ENCODE assay signal across 38 cellular contexts in genomic region chr7:2915023-2915422, GRCh38.
"Had no signal": no experiment of that assay in that cellular context is flagged by ENCODE, and none has a peak within 500 bp of the region (broad histone marks: within the 10 kb centered on the region; RNA-seq: fewer than 3 reads in every experiment).

No MANE protein-coding gene starts in this region.

- H3K36me3 ChIP-seq: ascending aorta, cardiac muscle cell had no signal

- DNase-seq: activated CD4-positive, alpha-beta memory T cell treated with anti-CD3 and anti-CD28 coated beads, Interleukin-2, amount 10 ng/mL, durations not matched to agents 7 days and 5 days; activated CD4-positive, alpha-beta T cell treated with anti-CD3 and anti-CD28 coated beads for 1 hour; activated CD4-positive, alpha-beta T cell treated with anti-CD3 and anti-CD28 coated beads for 36 hours; activated CD4-positive, alpha-beta T cell treated with anti-CD3 and anti-CD28 coated beads for 48 hours; activated CD4-positive, alpha-beta T cell treated with anti-CD3 and anti-CD28 coated beads, Interleukin-2, amount 10 ng/mL, durations not matched to agents 7 days and 5 days; activated CD4-positive, alpha-beta T cell treated with anti-CD3 and anti-CD28 coated beads, Interleukin-2, amount 50 U/mL, for 48 hours; activated CD4-positive, CD25-positive, alpha-beta regulatory T cell; activated CD8-positive, alpha-beta memory T cell treated with anti-CD3 and anti-CD28 coated beads for 24 hours; activated CD8-positive, alpha-beta memory T cell treated with anti-CD3 and anti-CD28 coated beads, Interleukin-2, amount 10 ng/mL, durations not matched to agents 7 days and 5 days; activated CD8-positive, alpha-beta memory T cell treated with anti-CD3 and anti-CD28 coated beads, Interleukin-2, amount 50 U/mL, for 48 hours; activated CD8-positive, alpha-beta T cell treated with anti-CD3 and anti-CD28 coated beads, Interleukin-2, amount 10 ng/mL, durations not matched to agents 7 days and 5 days; activated effector memory CD4-positive, alpha-beta T cell treated with Interleukin-2 at 50 U/mL for 16 hours; activated gamma-delta T cell; activated naive CD4-positive, alpha-beta T cell treated with anti-CD3 and anti-CD28 coated beads, Interleukin-2, amount 10 ng/mL, durations not matched to agents 7 days and 5 days; activated naive CD4-positive, alpha-beta T cell treated with Interleukin-2 at 50 U/mL for 16 hours; activated naive CD8-positive, alpha-beta T cell treated with anti-CD3 and anti-CD28 coated beads, Interleukin-2, amount 10 ng/mL, durations not matched to agents 7 days and 5 days; activated naive CD8-positive, alpha-beta T cell treated with anti-CD3 and anti-CD28 coated beads, Interleukin-2, amount 50 U/mL, for 24 hours; activated T-cell treated with anti-CD3 and anti-CD28 coated beads, Interleukin-2, amount 50 U/mL, for 24 hours; activated T-cell treated with anti-CD3 and anti-CD28 coated beads, Interleukin-2, amount 50 U/mL, for 48 hours; amygdala; anterior cingulate cortex; caudate nucleus; cerebellar nuclear complex; T-helper 2 cell; T-helper 9 cell had no signal

- H3K27me3 ChIP-seq: ascending aorta, cardiac muscle cell had no signal

- H3K9me3 Mint-ChIP-seq: activated CD4-positive, alpha-beta memory T cell treated with anti-CD3 and anti-CD28 coated beads, Interleukin-2, amount 10 ng/mL, durations not matched to agents 7 days and 5 days; activated CD4-positive, alpha-beta T cell treated with anti-CD3 and anti-CD28 coated beads, Interleukin-2, amount 10 ng/mL, durations not matched to agents 7 days and 5 days; activated naive CD4-positive, alpha-beta T cell treated with anti-CD3 and anti-CD28 coated beads, Interleukin-2, amount 10 ng/mL, durations not matched to agents 7 days and 5 days; activated naive CD4-positive, alpha-beta T cell treated with anti-CD3 and anti-CD28 coated beads, Interleukin-2, amount 50 U/mL, for 24 hours; activated naive CD8-positive, alpha-beta T cell treated with anti-CD3 and anti-CD28 coated beads, Interleukin-2, amount 10 ng/mL, durations not matched to agents 7 days and 5 days; activated naive CD8-positive, alpha-beta T cell treated with anti-CD3 and anti-CD28 coated beads, Interleukin-2, amount 50 U/mL, for 24 hours; activated T-cell treated with anti-CD3 and anti-CD28 coated beads, Interleukin-2, amount 50 U/mL, for 24 hours; central memory CD8-positive, alpha-beta T cell had no signal

- H3K9me3 ChIP-seq: ascending aorta had no signal

- H3K27ac Mint-ChIP-seq: activated CD4-positive, alpha-beta memory T cell treated with anti-CD3 and anti-CD28 coated beads, Interleukin-2, amount 10 ng/mL, durations not matched to agents 7 days and 5 days; activated CD4-positive, alpha-beta T cell treated with anti-CD3 and anti-CD28 coated beads for 36 hours; activated CD4-positive, alpha-beta T cell treated with anti-CD3 and anti-CD28 coated beads, Interleukin-2, amount 10 ng/mL, durations not matched to agents 7 days and 5 days; activated CD8-positive, alpha-beta memory T cell treated with anti-CD3 and anti-CD28 coated beads, Interleukin-2, amount 10 ng/mL, durations not matched to agents 7 days and 5 days; activated CD8-positive, alpha-beta T cell treated with anti-CD3 and anti-CD28 coated beads, Interleukin-2, amount 10 ng/mL, durations not matched to agents 7 days and 5 days; activated naive CD4-positive, alpha-beta T cell treated with anti-CD3 and anti-CD28 coated beads, Interleukin-2, amount 10 ng/mL, durations not matched to agents 7 days and 5 days; activated naive CD4-positive, alpha-beta T cell treated with anti-CD3 and anti-CD28 coated beads, Interleukin-2, amount 50 U/mL, for 24 hours; activated naive CD8-positive, alpha-beta T cell; activated naive CD8-positive, alpha-beta T cell treated with anti-CD3 and anti-CD28 coated beads, Interleukin-2, amount 10 ng/mL, durations not matched to agents 7 days and 5 days; activated naive CD8-positive, alpha-beta T cell treated with anti-CD3 and anti-CD28 coated beads, Interleukin-2, amount 50 U/mL, for 24 hours; activated T-cell treated with anti-CD3 and anti-CD28 coated beads, Interleukin-2, amount 50 U/mL, for 24 hours; activated T-helper 2 cell treated with anti-CD3 and anti-CD28 coated beads, Interferon-gamma antibody, Interleukin-2, Interleukin-4, amounts not matched to agents 10 μg/mL and 5 μg/mL and 100 μg/mL, durations not matched to agents 14 hours and 24 hours and 36 hours; brain; T-helper 1 cell treated with Interleukin-12 subunit alpha and Interleukin-12 subunit beta and Interleukin-4 antibody, amounts not matched to agents 30 μg/mL and 1 μg/mL, for 36 hours; T-helper 2 cell treated with Interferon-gamma antibody and Interleukin-4, amounts not matched to agents 5 μg/mL and 100 μg/mL, for 36 hours had no signal

- H3K4me1 Mint-ChIP-seq: activated CD4-positive, alpha-beta memory T cell treated with anti-CD3 and anti-CD28 coated beads, Interleukin-2, amount 10 ng/mL, durations not matched to agents 7 days and 5 days; activated CD4-positive, alpha-beta T cell treated with anti-CD3 and anti-CD28 coated beads for 36 hours; activated CD4-positive, alpha-beta T cell treated with anti-CD3 and anti-CD28 coated beads, Interleukin-2, amount 10 ng/mL, durations not matched to agents 7 days and 5 days; activated CD8-positive, alpha-beta memory T cell treated with anti-CD3 and anti-CD28 coated beads, Interleukin-2, amount 10 ng/mL, durations not matched to agents 7 days and 5 days; activated naive CD4-positive, alpha-beta T cell treated with anti-CD3 and anti-CD28 coated beads, Interleukin-2, amount 10 ng/mL, durations not matched to agents 7 days and 5 days; activated naive CD4-positive, alpha-beta T cell treated with anti-CD3 and anti-CD28 coated beads, Interleukin-2, amount 50 U/mL, for 24 hours; activated naive CD8-positive, alpha-beta T cell treated with anti-CD3 and anti-CD28 coated beads, Interleukin-2, amount 50 U/mL, for 24 hours; brain had no signal

- H3K27me3 Mint-ChIP-seq: activated CD4-positive, alpha-beta memory T cell treated with anti-CD3 and anti-CD28 coated beads, Interleukin-2, amount 10 ng/mL, durations not matched to agents 7 days and 5 days; activated CD4-positive, alpha-beta T cell treated with anti-CD3 and anti-CD28 coated beads for 36 hours; activated CD4-positive, alpha-beta T cell treated with anti-CD3 and anti-CD28 coated beads, Interleukin-2, amount 10 ng/mL, durations not matched to agents 7 days and 5 days; activated CD8-positive, alpha-beta memory T cell treated with anti-CD3 and anti-CD28 coated beads, Interleukin-2, amount 10 ng/mL, durations not matched to agents 7 days and 5 days; activated naive CD4-positive, alpha-beta T cell treated with anti-CD3 and anti-CD28 coated beads, Interleukin-2, amount 10 ng/mL, durations not matched to agents 7 days and 5 days; activated naive CD4-positive, alpha-beta T cell treated with anti-CD3 and anti-CD28 coated beads, Interleukin-2, amount 50 U/mL, for 24 hours; activated naive CD8-positive, alpha-beta T cell; activated naive CD8-positive, alpha-beta T cell treated with anti-CD3 and anti-CD28 coated beads, Interleukin-2, amount 10 ng/mL, durations not matched to agents 7 days and 5 days; activated naive CD8-positive, alpha-beta T cell treated with anti-CD3 and anti-CD28 coated beads, Interleukin-2, amount 50 U/mL, for 24 hours; activated T-cell treated with anti-CD3 and anti-CD28 coated beads, Interleukin-2, amount 50 U/mL, for 24 hours; central memory CD8-positive, alpha-beta T cell had no signal

- H3K4me3 Mint-ChIP-seq: activated CD4-positive, alpha-beta memory T cell treated with anti-CD3 and anti-CD28 coated beads, Interleukin-2, amount 10 ng/mL, durations not matched to agents 7 days and 5 days; activated CD4-positive, alpha-beta T cell treated with anti-CD3 and anti-CD28 coated beads for 36 hours; activated CD4-positive, alpha-beta T cell treated with anti-CD3 and anti-CD28 coated beads, Interleukin-2, amount 10 ng/mL, durations not matched to agents 7 days and 5 days; activated CD8-positive, alpha-beta memory T cell treated with anti-CD3 and anti-CD28 coated beads, Interleukin-2, amount 10 ng/mL, durations not matched to agents 7 days and 5 days; activated CD8-positive, alpha-beta T cell treated with anti-CD3 and anti-CD28 coated beads, Interleukin-2, amount 10 ng/mL, durations not matched to agents 7 days and 5 days; activated naive CD4-positive, alpha-beta T cell treated with anti-CD3 and anti-CD28 coated beads, Interleukin-2, amount 10 ng/mL, durations not matched to agents 7 days and 5 days; activated naive CD4-positive, alpha-beta T cell treated with anti-CD3 and anti-CD28 coated beads, Interleukin-2, amount 50 U/mL, for 24 hours; activated naive CD8-positive, alpha-beta T cell; activated naive CD8-positive, alpha-beta T cell treated with anti-CD3 and anti-CD28 coated beads, Interleukin-2, amount 10 ng/mL, durations not matched to agents 7 days and 5 days; activated naive CD8-positive, alpha-beta T cell treated with anti-CD3 and anti-CD28 coated beads, Interleukin-2, amount 50 U/mL, for 24 hours; activated T-cell treated with anti-CD3 and anti-CD28 coated beads, Interleukin-2, amount 50 U/mL, for 24 hours; brain; central memory CD8-positive, alpha-beta T cell; T-helper 1 cell treated with Interleukin-12 subunit alpha and Interleukin-12 subunit beta and Interleukin-4 antibody, amounts not matched to agents 30 μg/mL and 1 μg/mL, for 36 hours; T-helper 2 cell treated with Interferon-gamma antibody and Interleukin-4, amounts not matched to agents 5 μg/mL and 100 μg/mL, for 36 hours had no signal

- H3K4me1 ChIP-seq: ascending aorta had no signal

- FAIRE-seq: bronchial epithelial cell, TTC549 had no signal

- H3K27ac ChIP-seq: ascending aorta, cardiac muscle cell, VCaP had no signal

- ATAC-seq: activated CD4-positive, alpha-beta T cell treated with anti-CD3 and anti-CD28 coated beads for 36 hours; activated CD4-positive, CD25-positive, alpha-beta regulatory T cell treated with anti-CD3 and anti-CD28 coated beads, Interleukin-2, amount 50 U/mL, for 24 hours; activated CD8-positive, alpha-beta memory T cell treated with anti-CD3 and anti-CD28 coated beads, Interleukin-2, amount 10 ng/mL, durations not matched to agents 7 days and 5 days; activated CD8-positive, alpha-beta T cell treated with anti-CD3 and anti-CD28 coated beads, Interleukin-2, amount 10 ng/mL, durations not matched to agents 7 days and 5 days; activated naive CD8-positive, alpha-beta T cell treated with anti-CD3 and anti-CD28 coated beads, Interleukin-2, amount 50 U/mL, for 24 hours had no signal

- H3K36me3 Mint-ChIP-seq: brain had no signal

- H3K4me3 ChIP-seq: ascending aorta, cardiac muscle cell had no signal
